In the genomic region with DNA sequence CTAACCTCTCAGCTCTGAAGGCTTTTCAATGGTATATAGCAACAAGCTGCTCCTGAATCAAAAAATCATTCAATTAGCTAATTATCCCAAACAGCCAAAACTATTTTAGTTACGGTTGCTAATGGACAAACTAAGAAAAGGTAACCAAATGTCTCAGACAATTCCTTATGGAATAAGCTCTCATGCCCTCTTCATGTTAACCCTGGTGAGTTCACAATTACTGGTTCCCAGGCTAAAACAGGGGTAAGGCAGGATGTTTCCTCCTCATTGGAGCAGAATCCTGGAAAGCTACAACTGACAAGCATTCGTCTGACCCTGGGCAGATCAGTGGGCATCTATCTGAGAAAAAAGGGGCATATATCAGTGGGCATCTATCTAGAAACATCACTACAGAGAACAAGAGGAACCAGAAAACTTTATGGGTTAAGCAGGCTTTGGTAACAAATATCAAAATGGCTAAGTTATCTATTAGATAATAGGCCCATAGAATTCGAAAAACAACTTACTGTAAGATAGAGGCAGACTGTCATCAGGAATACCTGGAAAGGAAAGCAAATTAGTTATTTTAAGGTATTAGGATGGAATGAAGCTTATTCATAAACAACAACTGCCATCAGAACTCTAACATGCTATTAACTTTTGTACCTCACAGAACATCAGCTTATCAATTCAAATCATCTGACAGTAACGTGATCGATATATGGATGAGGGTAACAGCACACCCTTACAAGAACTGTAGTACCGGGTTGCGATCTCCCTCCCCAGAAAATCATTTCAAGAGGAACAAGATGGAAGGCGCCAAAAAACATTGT, we compare ENCODE assay signal across 1 cellular context.
TF ChIP-seq lines count a peak whose summit lies in the region.

No MANE protein-coding gene starts in this region.

TF ChIP-seq in GM12878, 131 proteins besides CTCF, POLR2A, EP300 and RAD21:
- no peak for TF ChIP-seq SUZ12 (IDR thresholded peaks at IDR 0.05; ENCODE audit: unreplicated experiment)
- TF ChIP-seq, protein P1, sequence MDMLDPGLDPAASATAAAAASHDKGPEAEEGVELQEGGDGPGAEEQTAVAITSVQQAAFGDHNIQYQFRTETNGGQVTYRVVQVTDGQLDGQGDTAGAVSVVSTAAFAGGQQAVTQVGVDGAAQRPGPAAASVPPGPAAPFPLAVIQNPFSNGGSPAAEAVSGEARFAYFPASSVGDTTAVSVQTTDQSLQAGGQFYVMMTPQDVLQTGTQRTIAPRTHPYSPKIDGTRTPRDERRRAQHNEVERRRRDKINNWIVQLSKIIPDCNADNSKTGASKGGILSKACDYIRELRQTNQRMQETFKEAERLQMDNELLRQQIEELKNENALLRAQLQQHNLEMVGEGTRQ (IDR thresholded peaks at IDR 0.05; ENCODE audit: borderline replicate concordance, low read depth, low read length): no peak
- TF ChIP-seq NFIC (IDR thresholded peaks at IDR 0.05; ENCODE audit: low read depth, low read length): 0 out of 2 replicates have a peak, but pooled peaks have one; percentile 9
- TF ChIP-seq GATAD2B (conservative IDR thresholded peaks at IDR 0.05; ENCODE audit: low read depth): no peak
- no peak for TF ChIP-seq ZNF622 (IDR thresholded peaks at IDR 0.05)
- peak; percentile 26; the same call in 1 of the 2 replicates for TF ChIP-seq SMAD5 (IDR thresholded peaks at IDR 0.05; ENCODE audit: low read depth)
- TF ChIP-seq MTA3 (IDR thresholded peaks at IDR 0.05; ENCODE audit: borderline replicate concordance, low read length): 0 out of 2 replicates have a peak, but pooled peaks have one; percentile 56
- no peak for TF ChIP-seq TAF1 (IDR thresholded peaks at IDR 0.05; ENCODE audit: borderline replicate concordance, low read depth, low read length)
- TF ChIP-seq, protein P2, sequence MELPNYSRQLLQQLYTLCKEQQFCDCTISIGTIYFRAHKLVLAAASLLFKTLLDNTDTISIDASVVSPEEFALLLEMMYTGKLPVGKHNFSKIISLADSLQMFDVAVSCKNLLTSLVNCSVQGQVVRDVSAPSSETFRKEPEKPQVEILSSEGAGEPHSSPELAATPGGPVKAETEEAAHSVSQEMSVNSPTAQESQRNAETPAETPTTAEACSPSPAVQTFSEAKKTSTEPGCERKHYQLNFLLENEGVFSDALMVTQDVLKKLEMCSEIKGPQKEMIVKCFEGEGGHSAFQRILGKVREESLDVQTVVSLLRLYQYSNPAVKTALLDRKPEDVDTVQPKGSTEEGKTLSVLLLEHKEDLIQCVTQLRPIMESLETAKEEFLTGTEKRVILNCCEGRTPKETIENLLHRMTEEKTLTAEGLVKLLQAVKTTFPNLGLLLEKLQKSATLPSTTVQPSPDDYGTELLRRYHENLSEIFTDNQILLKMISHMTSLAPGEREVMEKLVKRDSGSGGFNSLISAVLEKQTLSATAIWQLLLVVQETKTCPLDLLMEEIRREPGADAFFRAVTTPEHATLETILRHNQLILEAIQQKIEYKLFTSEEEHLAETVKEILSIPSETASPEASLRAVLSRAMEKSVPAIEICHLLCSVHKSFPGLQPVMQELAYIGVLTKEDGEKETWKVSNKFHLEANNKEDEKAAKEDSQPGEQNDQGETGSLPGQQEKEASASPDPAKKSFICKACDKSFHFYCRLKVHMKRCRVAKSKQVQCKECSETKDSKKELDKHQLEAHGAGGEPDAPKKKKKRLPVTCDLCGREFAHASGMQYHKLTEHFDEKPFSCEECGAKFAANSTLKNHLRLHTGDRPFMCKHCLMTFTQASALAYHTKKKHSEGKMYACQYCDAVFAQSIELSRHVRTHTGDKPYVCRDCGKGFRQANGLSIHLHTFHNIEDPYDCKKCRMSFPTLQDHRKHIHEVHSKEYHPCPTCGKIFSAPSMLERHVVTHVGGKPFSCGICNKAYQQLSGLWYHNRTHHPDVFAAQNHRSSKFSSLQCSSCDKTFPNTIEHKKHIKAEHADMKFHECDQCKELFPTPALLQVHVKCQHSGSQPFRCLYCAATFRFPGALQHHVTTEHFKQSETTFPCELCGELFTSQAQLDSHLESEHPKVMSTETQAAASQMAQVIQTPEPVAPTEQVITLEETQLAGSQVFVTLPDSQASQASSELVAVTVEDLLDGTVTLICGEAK (IDR thresholded peaks at IDR 0.05; ENCODE audit: borderline replicate concordance): peak; percentile 57; the same call in 1 of the 2 replicates
- TF ChIP-seq, protein P3, sequence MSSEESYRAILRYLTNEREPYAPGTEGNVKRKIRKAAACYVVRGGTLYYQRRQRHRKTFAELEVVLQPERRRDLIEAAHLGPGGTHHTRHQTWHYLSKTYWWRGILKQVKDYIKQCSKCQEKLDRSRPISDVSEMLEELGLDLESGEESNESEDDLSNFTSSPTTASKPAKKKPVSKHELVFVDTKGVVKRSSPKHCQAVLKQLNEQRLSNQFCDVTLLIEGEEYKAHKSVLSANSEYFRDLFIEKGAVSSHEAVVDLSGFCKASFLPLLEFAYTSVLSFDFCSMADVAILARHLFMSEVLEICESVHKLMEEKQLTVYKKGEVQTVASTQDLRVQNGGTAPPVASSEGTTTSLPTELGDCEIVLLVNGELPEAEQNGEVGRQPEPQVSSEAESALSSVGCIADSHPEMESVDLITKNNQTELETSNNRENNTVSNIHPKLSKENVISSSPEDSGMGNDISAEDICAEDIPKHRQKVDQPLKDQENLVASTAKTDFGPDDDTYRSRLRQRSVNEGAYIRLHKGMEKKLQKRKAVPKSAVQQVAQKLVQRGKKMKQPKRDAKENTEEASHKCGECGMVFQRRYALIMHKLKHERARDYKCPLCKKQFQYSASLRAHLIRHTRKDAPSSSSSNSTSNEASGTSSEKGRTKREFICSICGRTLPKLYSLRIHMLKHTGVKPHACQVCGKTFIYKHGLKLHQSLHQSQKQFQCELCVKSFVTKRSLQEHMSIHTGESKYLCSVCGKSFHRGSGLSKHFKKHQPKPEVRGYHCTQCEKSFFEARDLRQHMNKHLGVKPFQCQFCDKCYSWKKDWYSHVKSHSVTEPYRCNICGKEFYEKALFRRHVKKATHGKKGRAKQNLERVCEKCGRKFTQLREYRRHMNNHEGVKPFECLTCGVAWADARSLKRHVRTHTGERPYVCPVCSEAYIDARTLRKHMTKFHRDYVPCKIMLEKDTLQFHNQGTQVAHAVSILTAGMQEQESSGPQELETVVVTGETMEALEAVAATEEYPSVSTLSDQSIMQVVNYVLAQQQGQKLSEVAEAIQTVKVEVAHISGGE (CRISPR knock-in tag; IDR thresholded peaks at IDR 0.05): peak; percentile 6; the same call in 1 of the 2 replicates
- 0 out of 2 replicates have a peak, but pooled peaks have one; percentile 7 for TF ChIP-seq ZBED1 (IDR thresholded peaks at IDR 0.05; ENCODE audit: borderline replicate concordance)
- TF ChIP-seq TCF3 (IDR thresholded peaks at IDR 0.05; ENCODE audit: borderline replicate concordance, insufficient read depth, low read depth, low read length): no peak
TF ChIP-seq in GM12878: peak in this region for 6.
